1 cellular context compared by ENCODE assay signal in the genomic region with DNA sequence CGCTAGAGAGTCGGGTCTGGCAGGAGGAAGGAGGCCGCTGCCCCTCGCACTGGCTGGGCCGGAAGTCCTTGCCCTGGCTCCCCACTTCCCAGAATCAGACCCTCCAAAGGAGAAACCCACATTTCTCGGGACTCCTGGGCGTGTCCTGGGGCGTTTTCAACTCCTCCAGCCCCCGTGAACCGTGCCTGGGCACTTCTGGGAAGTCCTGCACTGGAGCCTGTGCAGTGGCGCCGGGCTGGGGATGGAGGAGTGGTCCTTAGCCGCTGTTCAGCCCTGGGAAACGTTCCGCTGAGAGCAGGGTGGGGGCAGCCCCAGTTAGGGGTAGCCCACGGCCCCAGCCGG.
A peak's percentile ranks its signal among the peaks of the same experiment; 100 is the strongest.
TF ChIP-seq lines count a peak whose summit lies in the region.

No MANE protein-coding gene starts in this region.

TF ChIP-seq in WTC11, 78 proteins besides CTCF, POLR2A, EP300 and RAD21 (continues in another document):
- TF ChIP-seq ZNF138 (CRISPR knock-in tag; conservative IDR thresholded peaks at IDR 0.05) (no peak), NR2C2 (CRISPR knock-in tag; IDR thresholded peaks at IDR 0.05) (no peak), RORB (CRISPR knock-in tag; IDR thresholded peaks at IDR 0.05) (no peak), GRHL2 (CRISPR knock-in tag; IDR thresholded peaks at IDR 0.05; ENCODE audit: insufficient replicate concordance, severe bottlenecking) (no peak), NFE2L1 (CRISPR knock-in tag; IDR thresholded peaks at IDR 0.05) (no peak), TP53 (CRISPR knock-in tag; IDR thresholded peaks at IDR 0.05) (no peak), JAZF1 (CRISPR knock-in tag; IDR thresholded peaks at IDR 0.05) (no peak), HMGA2 (CRISPR knock-in tag; IDR thresholded peaks at IDR 0.05) (no peak), ZNF396 (CRISPR knock-in tag; IDR thresholded peaks at IDR 0.05; ENCODE audit: borderline replicate concordance) (no peak), ZNF416 (CRISPR knock-in tag; IDR thresholded peaks at IDR 0.05) (peak; percentile 46; the same call in 1 of the 2 replicates), TCF7 (CRISPR knock-in tag; IDR thresholded peaks at IDR 0.05; ENCODE audit: low read depth) (no peak), GABPB1 (CRISPR knock-in tag; IDR thresholded peaks at IDR 0.05) (no peak), NFYB (CRISPR knock-in tag; conservative IDR thresholded peaks at IDR 0.05; ENCODE audit: low read depth) (no peak), CREB1 (CRISPR knock-in tag; IDR thresholded peaks at IDR 0.05) (no peak), GTF2I (CRISPR knock-in tag; conservative IDR thresholded peaks at IDR 0.05) (no peak), NR3C1 (CRISPR knock-in tag; conservative IDR thresholded peaks at IDR 0.05; ENCODE audit: low read depth) (0 out of 2 replicates have a peak, but pooled peaks have one; percentile 16), SMAD4 (CRISPR knock-in tag; IDR thresholded peaks at IDR 0.05) (no peak), ZNF232 (CRISPR knock-in tag; IDR thresholded peaks at IDR 0.05) (no peak), ELF4 (CRISPR knock-in tag; IDR thresholded peaks at IDR 0.05; ENCODE audit: low read depth) (no peak), FOXK1 (CRISPR knock-in tag; IDR thresholded peaks at IDR 0.05) (no peak), TEAD1 (CRISPR knock-in tag; IDR thresholded peaks at IDR 0.05) (no peak), SP1 (CRISPR knock-in tag; conservative IDR thresholded peaks at IDR 0.05) (0 out of 2 replicates have a peak, but pooled peaks have one; percentile 2), RELA (CRISPR knock-in tag; IDR thresholded peaks at IDR 0.05; ENCODE audit: borderline replicate concordance) (0 out of 2 replicates have a peak, but pooled peaks have one; percentile 11), CREM (CRISPR knock-in tag; IDR thresholded peaks at IDR 0.05) (no peak), ETV6 (CRISPR knock-in tag; IDR thresholded peaks at IDR 0.05) (no peak; the same call in 1 of the 2 replicates), OVOL2 (CRISPR knock-in tag; IDR thresholded peaks at IDR 0.05; ENCODE audit: borderline replicate concordance) (no peak), JUN (CRISPR knock-in tag; IDR thresholded peaks at IDR 0.05) (no peak), TEAD4 (CRISPR knock-in tag; IDR thresholded peaks at IDR 0.05) (no peak)
- TF ChIP-seq, protein P1, sequence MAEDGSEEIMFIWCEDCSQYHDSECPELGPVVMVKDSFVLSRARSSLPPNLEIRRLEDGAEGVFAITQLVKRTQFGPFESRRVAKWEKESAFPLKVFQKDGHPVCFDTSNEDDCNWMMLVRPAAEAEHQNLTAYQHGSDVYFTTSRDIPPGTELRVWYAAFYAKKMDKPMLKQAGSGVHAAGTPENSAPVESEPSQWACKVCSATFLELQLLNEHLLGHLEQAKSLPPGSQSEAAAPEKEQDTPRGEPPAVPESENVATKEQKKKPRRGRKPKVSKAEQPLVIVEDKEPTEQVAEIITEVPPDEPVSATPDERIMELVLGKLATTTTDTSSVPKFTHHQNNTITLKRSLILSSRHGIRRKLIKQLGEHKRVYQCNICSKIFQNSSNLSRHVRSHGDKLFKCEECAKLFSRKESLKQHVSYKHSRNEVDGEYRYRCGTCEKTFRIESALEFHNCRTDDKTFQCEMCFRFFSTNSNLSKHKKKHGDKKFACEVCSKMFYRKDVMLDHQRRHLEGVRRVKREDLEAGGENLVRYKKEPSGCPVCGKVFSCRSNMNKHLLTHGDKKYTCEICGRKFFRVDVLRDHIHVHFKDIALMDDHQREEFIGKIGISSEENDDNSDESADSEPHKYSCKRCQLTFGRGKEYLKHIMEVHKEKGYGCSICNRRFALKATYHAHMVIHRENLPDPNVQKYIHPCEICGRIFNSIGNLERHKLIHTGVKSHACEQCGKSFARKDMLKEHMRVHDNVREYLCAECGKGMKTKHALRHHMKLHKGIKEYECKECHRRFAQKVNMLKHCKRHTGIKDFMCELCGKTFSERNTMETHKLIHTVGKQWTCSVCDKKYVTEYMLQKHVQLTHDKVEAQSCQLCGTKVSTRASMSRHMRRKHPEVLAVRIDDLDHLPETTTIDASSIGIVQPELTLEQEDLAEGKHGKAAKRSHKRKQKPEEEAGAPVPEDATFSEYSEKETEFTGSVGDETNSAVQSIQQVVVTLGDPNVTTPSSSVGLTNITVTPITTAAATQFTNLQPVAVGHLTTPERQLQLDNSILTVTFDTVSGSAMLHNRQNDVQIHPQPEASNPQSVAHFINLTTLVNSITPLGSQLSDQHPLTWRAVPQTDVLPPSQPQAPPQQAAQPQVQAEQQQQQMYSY (CRISPR knock-in tag; IDR thresholded peaks at IDR 0.05): no peak
- TF ChIP-seq, protein P2, sequence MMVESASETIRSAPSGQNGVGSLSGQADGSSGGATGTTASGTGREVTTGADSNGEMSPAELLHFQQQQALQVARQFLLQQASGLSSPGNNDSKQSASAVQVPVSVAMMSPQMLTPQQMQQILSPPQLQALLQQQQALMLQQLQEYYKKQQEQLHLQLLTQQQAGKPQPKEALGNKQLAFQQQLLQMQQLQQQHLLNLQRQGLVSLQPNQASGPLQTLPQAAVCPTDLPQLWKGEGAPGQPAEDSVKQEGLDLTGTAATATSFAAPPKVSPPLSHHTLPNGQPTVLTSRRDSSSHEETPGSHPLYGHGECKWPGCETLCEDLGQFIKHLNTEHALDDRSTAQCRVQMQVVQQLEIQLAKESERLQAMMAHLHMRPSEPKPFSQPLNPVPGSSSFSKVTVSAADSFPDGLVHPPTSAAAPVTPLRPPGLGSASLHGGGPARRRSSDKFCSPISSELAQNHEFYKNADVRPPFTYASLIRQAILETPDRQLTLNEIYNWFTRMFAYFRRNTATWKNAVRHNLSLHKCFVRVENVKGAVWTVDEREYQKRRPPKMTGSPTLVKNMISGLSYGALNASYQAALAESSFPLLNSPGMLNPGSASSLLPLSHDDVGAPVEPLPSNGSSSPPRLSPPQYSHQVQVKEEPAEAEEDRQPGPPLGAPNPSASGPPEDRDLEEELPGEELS (CRISPR knock-in tag; IDR thresholded peaks at IDR 0.05): no peak
- TF ChIP-seq, protein P3, sequence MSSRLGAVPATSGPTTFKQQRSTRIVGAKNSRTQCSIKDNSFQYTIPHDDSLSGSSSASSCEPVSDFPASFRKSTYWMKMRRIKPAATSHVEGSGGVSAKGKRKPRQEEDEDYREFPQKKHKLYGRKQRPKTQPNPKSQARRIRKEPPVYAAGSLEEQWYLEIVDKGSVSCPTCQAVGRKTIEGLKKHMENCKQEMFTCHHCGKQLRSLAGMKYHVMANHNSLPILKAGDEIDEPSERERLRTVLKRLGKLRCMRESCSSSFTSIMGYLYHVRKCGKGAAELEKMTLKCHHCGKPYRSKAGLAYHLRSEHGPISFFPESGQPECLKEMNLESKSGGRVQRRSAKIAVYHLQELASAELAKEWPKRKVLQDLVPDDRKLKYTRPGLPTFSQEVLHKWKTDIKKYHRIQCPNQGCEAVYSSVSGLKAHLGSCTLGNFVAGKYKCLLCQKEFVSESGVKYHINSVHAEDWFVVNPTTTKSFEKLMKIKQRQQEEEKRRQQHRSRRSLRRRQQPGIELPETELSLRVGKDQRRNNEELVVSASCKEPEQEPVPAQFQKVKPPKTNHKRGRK (CRISPR knock-in tag; IDR thresholded peaks at IDR 0.05; ENCODE audit: borderline replicate concordance): no peak
- TF ChIP-seq, protein P4, sequence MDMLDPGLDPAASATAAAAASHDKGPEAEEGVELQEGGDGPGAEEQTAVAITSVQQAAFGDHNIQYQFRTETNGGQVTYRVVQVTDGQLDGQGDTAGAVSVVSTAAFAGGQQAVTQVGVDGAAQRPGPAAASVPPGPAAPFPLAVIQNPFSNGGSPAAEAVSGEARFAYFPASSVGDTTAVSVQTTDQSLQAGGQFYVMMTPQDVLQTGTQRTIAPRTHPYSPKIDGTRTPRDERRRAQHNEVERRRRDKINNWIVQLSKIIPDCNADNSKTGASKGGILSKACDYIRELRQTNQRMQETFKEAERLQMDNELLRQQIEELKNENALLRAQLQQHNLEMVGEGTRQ (CRISPR knock-in tag; IDR thresholded peaks at IDR 0.05): no peak
- TF ChIP-seq, protein P5, sequence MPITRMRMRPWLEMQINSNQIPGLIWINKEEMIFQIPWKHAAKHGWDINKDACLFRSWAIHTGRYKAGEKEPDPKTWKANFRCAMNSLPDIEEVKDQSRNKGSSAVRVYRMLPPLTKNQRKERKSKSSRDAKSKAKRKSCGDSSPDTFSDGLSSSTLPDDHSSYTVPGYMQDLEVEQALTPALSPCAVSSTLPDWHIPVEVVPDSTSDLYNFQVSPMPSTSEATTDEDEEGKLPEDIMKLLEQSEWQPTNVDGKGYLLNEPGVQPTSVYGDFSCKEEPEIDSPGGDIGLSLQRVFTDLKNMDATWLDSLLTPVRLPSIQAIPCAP (CRISPR knock-in tag; IDR thresholded peaks at IDR 0.05): no peak
- TF ChIP-seq, protein P6, sequence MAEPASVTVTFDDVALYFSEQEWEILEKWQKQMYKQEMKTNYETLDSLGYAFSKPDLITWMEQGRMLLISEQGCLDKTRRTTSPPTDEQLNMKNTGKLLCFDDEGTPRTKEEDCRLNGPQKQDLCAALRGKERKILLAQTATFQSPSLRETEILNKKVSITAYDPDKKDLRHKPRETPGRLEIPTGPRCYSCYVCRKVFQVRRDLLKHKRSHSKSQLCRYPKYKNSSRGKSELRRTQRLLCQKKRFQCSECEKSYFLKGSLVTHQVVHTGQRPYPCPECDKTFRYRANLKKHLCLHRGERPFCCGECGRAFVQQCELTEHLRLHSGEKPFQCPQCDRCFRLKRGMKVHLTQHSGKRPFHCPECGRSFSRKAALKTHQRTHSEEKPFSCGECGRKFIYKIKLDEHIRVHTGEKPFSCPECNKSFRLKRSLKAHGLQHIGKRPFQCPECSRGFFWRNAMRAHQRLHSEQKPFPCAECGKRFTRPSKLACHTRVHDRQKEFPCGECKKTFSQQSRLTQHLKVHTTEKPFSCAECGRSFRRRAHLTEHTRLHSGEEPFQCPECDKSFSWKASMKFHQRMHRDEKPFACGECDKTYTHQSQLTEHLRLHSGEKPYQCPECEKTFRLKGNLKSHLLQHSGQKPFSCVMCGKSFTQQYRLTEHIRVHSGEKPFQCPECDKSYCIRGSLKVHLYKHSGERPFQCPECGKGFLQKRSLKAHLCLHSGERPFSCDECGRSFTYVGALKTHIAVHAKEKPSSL (CRISPR knock-in tag; conservative IDR thresholded peaks at IDR 0.05): no peak
- TF ChIP-seq, protein P7, sequence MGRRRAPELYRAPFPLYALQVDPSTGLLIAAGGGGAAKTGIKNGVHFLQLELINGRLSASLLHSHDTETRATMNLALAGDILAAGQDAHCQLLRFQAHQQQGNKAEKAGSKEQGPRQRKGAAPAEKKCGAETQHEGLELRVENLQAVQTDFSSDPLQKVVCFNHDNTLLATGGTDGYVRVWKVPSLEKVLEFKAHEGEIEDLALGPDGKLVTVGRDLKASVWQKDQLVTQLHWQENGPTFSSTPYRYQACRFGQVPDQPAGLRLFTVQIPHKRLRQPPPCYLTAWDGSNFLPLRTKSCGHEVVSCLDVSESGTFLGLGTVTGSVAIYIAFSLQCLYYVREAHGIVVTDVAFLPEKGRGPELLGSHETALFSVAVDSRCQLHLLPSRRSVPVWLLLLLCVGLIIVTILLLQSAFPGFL (CRISPR knock-in tag; IDR thresholded peaks at IDR 0.05; ENCODE audit: borderline replicate concordance): no peak
- TF ChIP-seq, protein P8, sequence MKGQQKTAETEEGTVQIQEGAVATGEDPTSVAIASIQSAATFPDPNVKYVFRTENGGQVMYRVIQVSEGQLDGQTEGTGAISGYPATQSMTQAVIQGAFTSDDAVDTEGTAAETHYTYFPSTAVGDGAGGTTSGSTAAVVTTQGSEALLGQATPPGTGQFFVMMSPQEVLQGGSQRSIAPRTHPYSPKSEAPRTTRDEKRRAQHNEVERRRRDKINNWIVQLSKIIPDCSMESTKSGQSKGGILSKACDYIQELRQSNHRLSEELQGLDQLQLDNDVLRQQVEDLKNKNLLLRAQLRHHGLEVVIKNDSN (CRISPR knock-in tag; IDR thresholded peaks at IDR 0.05): no peak
- TF ChIP-seq, protein P9, sequence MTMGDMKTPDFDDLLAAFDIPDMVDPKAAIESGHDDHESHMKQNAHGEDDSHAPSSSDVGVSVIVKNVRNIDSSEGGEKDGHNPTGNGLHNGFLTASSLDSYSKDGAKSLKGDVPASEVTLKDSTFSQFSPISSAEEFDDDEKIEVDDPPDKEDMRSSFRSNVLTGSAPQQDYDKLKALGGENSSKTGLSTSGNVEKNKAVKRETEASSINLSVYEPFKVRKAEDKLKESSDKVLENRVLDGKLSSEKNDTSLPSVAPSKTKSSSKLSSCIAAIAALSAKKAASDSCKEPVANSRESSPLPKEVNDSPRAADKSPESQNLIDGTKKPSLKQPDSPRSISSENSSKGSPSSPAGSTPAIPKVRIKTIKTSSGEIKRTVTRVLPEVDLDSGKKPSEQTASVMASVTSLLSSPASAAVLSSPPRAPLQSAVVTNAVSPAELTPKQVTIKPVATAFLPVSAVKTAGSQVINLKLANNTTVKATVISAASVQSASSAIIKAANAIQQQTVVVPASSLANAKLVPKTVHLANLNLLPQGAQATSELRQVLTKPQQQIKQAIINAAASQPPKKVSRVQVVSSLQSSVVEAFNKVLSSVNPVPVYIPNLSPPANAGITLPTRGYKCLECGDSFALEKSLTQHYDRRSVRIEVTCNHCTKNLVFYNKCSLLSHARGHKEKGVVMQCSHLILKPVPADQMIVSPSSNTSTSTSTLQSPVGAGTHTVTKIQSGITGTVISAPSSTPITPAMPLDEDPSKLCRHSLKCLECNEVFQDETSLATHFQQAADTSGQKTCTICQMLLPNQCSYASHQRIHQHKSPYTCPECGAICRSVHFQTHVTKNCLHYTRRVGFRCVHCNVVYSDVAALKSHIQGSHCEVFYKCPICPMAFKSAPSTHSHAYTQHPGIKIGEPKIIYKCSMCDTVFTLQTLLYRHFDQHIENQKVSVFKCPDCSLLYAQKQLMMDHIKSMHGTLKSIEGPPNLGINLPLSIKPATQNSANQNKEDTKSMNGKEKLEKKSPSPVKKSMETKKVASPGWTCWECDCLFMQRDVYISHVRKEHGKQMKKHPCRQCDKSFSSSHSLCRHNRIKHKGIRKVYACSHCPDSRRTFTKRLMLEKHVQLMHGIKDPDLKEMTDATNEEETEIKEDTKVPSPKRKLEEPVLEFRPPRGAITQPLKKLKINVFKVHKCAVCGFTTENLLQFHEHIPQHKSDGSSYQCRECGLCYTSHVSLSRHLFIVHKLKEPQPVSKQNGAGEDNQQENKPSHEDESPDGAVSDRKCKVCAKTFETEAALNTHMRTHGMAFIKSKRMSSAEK (CRISPR knock-in tag; IDR thresholded peaks at IDR 0.05; ENCODE audit: borderline replicate concordance): no peak
- TF ChIP-seq, protein P10, sequence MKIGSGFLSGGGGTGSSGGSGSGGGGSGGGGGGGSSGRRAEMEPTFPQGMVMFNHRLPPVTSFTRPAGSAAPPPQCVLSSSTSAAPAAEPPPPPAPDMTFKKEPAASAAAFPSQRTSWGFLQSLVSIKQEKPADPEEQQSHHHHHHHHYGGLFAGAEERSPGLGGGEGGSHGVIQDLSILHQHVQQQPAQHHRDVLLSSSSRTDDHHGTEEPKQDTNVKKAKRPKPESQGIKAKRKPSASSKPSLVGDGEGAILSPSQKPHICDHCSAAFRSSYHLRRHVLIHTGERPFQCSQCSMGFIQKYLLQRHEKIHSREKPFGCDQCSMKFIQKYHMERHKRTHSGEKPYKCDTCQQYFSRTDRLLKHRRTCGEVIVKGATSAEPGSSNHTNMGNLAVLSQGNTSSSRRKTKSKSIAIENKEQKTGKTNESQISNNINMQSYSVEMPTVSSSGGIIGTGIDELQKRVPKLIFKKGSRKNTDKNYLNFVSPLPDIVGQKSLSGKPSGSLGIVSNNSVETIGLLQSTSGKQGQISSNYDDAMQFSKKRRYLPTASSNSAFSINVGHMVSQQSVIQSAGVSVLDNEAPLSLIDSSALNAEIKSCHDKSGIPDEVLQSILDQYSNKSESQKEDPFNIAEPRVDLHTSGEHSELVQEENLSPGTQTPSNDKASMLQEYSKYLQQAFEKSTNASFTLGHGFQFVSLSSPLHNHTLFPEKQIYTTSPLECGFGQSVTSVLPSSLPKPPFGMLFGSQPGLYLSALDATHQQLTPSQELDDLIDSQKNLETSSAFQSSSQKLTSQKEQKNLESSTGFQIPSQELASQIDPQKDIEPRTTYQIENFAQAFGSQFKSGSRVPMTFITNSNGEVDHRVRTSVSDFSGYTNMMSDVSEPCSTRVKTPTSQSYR (CRISPR knock-in tag; IDR thresholded peaks at IDR 0.05): no peak
